In the genomic region with DNA sequence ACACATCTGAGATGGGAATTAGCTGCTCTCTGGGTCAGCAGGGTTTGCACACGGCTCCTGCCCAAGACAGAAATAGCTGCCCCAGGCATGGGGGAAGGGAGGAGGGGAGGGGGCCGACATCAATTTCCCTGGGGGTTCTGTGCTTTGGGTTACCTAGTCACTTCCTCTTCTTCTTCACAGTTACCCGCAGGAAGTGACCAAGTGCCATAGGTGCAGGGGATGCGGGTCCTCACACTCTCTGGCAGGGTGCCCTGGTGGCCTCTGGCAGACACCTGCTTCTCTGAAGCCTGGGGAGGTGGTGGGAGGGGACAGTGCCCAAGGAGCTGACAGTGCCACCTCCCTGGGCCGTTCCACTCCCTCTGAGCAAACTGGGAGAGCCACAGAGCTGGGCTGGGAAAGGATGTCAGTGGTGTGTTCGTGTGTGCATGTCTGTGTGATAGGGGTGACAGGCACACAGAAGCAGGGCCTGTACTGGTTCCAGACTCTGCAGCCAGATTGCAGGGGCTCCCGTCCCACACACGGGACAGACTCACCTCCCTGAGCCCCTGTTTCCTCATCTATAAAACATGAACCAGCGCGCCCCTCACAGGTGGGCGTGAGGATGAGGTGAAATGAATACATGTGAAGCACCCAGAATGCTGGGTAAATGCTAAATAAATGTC, we compare ENCODE assay signal across 8 cellular contexts.
DNase-seq lines count a peak whose midpoint lies in the region; ATAC-seq and TF ChIP-seq lines count a peak whose summit lies in the region.

No MANE protein-coding gene starts in this region.

- H3F3A ChIP-seq in OCI-LY1 (ENCODE audit: insufficient read depth, low read length) = no peaks in the 10 kb centered on the region

- H3K4me1 ChIP-seq in OCI-LY1 (ENCODE audit: insufficient read depth, low read length, severe bottlenecking) = peaks cover 43% of the 10 kb centered on the region
- peaks cover 13% of the 10 kb centered on the region for H3K4me1 ChIP-seq in effector memory CD4-positive, alpha-beta T cell (ENCODE audit: control insufficient read depth, insufficient read depth, low read length, poor library complexity, severe bottlenecking)

- H3K27me3 ChIP-seq in OCI-LY1 (ENCODE audit: insufficient read depth, low read length) = no peaks in the 10 kb centered on the region
- no peaks in the 10 kb centered on the region for H3K27me3 ChIP-seq in effector memory CD4-positive, alpha-beta T cell (replicated peaks; ENCODE audit: control insufficient read depth, insufficient read depth, low read length, poor library complexity, severe bottlenecking)

- H2AFZ ChIP-seq in OCI-LY1 (ENCODE audit: low read length) = no peak overlapping the region

- H3K4me3 ChIP-seq in OCI-LY1 (ENCODE audit: low read depth, low read length, poor library complexity, severe bottlenecking) = peak overlapping the region; percentile 28
- no peak overlapping the region for H3K4me3 ChIP-seq in effector memory CD4-positive, alpha-beta T cell (ENCODE audit: insufficient read depth, low read depth, low read length, poor library complexity, severe bottlenecking)

- no peaks in the 10 kb centered on the region for H3K9me3 ChIP-seq in OCI-LY1 (ENCODE audit: low read length)
- no peaks in the 10 kb centered on the region for H3K9me3 ChIP-seq in effector memory CD4-positive, alpha-beta T cell (ENCODE audit: control insufficient read depth, low read length)

- H3K36me3 ChIP-seq in OCI-LY1 (ENCODE audit: insufficient read depth, low read length) = no peaks in the 10 kb centered on the region
- H3K36me3 ChIP-seq in effector memory CD4-positive, alpha-beta T cell (ENCODE audit: control insufficient read depth, insufficient read depth, low read length) = no peaks in the 10 kb centered on the region

- no peaks in the 10 kb centered on the region for H4K20me1 ChIP-seq in OCI-LY1 (ENCODE audit: insufficient read depth, low read length)

- H3K27ac ChIP-seq in OCI-LY1 (ENCODE audit: low read depth, low read length, poor library complexity, severe bottlenecking) = peak overlapping the region; percentile 97
- H3K27ac ChIP-seq in effector memory CD4-positive, alpha-beta T cell (ENCODE audit: insufficient read depth, low read length, poor library complexity, severe bottlenecking) = peak overlapping the region; percentile 26

- no peaks in the 10 kb centered on the region for H3K79me2 ChIP-seq in OCI-LY1 (ENCODE audit: insufficient read depth, low read length)

- ATAC-seq in HG02623 (IDR thresholded peaks at IDR 0.05; ENCODE audit: unreplicated experiment) = no peak
- no peak for ATAC-seq in HG03045 (IDR thresholded peaks at IDR 0.05; ENCODE audit: unreplicated experiment)

- TF ChIP-seq CTCF in OCI-LY1 (IDR thresholded peaks at IDR 0.05; ENCODE audit: low read length) = peak; percentile 44; the same call in 1 of the 2 replicates

- H3K9ac ChIP-seq in OCI-LY1 (ENCODE audit: low read length) = peak overlapping the region; percentile 61

- H3K4me2 ChIP-seq in OCI-LY1 (ENCODE audit: low read length) = peak overlapping the region; percentile 60

- no peaks in the 10 kb centered on the region for H3K9me2 ChIP-seq in OCI-LY1 (ENCODE audit: low read depth, low read length)

- DNase-seq in DMS53 treated with DMSO at 0.1 percent for 48 hours (lab: John Stamatoyannopoulos, UW; ENCODE audit: unreplicated experiment) (peak; percentile 15), GM19240 (ENCODE audit: insufficient read length, low spot score) (peak; percentile 22), AG08395 (ENCODE audit: low spot score) (no peak), T1000 (lab: John Stamatoyannopoulos, UW) (no peak)
- DNase-seq in effector memory CD4-positive, alpha-beta T cell = peak in 1 of 3 donors; percentile 11

Comparison
In these comparisons a context has a peak if more than half of its experiments do, and no peak if none do; other contexts are left out.
1. DNase-seq: peak in DMS53 treated with DMSO at 0.1 percent for 48 hours (single experiment) and GM19240 (single experiment); none in AG08395 (single experiment) and T1000 (single experiment).